Comparison of ENCODE assay signal across 10 cellular contexts in the genomic region with DNA sequence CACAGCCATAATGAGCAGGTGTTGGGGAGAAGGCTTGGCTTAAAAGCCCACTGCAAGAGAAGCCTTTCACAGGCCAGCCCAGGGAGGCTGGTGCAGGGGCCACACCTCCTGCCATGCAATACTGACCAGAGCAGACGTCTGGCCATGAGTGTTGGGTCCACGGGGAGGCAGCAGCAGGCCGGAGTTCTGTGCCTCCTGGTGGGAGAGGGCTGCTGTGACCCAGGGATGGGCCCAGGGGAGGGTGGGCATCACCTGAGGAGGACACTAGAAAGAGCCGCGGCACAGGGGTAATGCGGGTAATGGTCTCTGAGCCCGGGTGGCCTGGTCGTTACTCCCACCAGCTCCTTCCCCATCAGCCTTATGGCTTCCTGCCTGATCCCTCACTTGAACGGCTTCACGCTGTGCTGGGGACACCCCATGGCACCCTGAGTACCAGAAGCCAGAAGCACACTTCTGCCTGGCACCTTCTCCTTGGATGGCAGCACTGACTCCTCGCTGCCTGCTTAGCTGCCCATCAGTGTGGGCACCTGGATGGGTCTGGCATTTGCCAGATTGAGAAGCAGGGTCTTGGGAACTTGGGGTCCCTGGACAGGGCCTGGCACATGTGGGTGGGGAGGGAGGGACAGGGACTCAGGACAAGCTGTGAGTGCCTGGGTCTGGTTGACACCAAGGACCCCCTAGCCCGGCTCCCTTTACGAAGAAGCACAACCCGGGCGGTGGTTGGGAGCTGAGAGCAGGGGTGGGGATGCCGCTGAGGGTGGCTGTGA.
DNase-seq lines count a peak whose midpoint lies in the region; ATAC-seq and TF ChIP-seq lines count a peak whose summit lies in the region.
"Had no signal": no experiment of that assay in that cellular context is flagged by ENCODE, and none has a peak within 500 bp of the region (broad histone marks: within the 10 kb centered on the region; RNA-seq: fewer than 3 reads in every experiment).

No MANE protein-coding gene starts in this region.

- H2AK5ac ChIP-seq in IMR-90 (ENCODE audit: low read depth, low read length) = peak overlapping the region; percentile 64

- H3K9me1 ChIP-seq in IMR-90 (ENCODE audit: insufficient read depth, low read length) = peaks cover 29% of the 10 kb centered on the region

- no peak overlapping the region for H3K56ac ChIP-seq in IMR-90 (ENCODE audit: extremely low read depth, insufficient read depth, low read length)

- H3K23ac ChIP-seq in IMR-90 (ENCODE audit: low read depth, low read length) = no peak overlapping the region

- H2AK9ac ChIP-seq in IMR-90 (replicated peaks; ENCODE audit: low read depth, low read length, poor library complexity) = no peak overlapping the region

- peaks cover 39% of the 10 kb centered on the region for H3K4me1 ChIP-seq in IMR-90 (ENCODE audit: control insufficient read depth, insufficient read depth, low read length)

- H4K20me1 ChIP-seq in IMR-90 (ENCODE audit: insufficient read depth, low read length) = peaks cover 11% of the 10 kb centered on the region

- H4K91ac ChIP-seq in IMR-90 (ENCODE audit: insufficient read depth, low read depth, low read length) = no peak overlapping the region

- H3K9ac ChIP-seq in IMR-90 (ENCODE audit: low read depth, low read length) = no peak overlapping the region

- no TSS peak for BruUV-seq in IMR-90 (replicated peaks; lab: Mats Ljungman, UMichigan)

- dilution Hi-C loops in IMR-90 (cut with HindIII; ENCODE audit: low sequenced_read_pairs, unreplicated experiment) = no loop called here

- no peak overlapping the region for H2BK5ac ChIP-seq in IMR-90 (ENCODE audit: low read depth, low read length, poor library complexity, severe bottlenecking)

- H3K27me3 ChIP-seq in IMR-90 (ENCODE audit: control insufficient read depth, insufficient read depth, low read length) = no peaks in the 10 kb centered on the region

- peaks cover 10 to 94% of the 10 kb centered on the region in 2 experiments for H3K79me1 ChIP-seq in IMR-90 (ENCODE audit: low read depth in 1 of 2, low read length in 2 of 2)

- intact Hi-C loops in IMR-90 (cut with micrococcal nuclease) (no loop called here), sciatic nerve (cut with DNase I) (no loop called here)

- no peak overlapping the region for H3K4me3 Mint-ChIP-seq in stimulated activated memory B cell treated with anti-CD40 and anti-IgM and Interleukin-4, amounts not matched to agents 10 μg/mL and 1 μg/mL and 100 μg/mL, for 72 hours
- H3K4me3 Mint-ChIP-seq: CD4-positive, CD25-positive, alpha-beta regulatory T cell; nephron progenitor cell had no signal

- no peak for TF ChIP-seq POLR2A in IMR-90 (IDR thresholded peaks at IDR 0.05; ENCODE audit: low read depth, low read length)

- WGBS in IMR-90 (ENCODE audit: extremely low coverage in 2 of 2, insufficient read length in 1 of 2), 2 experiments = 73% methylated on average over 5 of the region's 16 CpGs; no CpG with 5 or more reads in 1 of the 2 experiments

- in situ Hi-C loops in IMR-90 (cut with MboI; ENCODE audit: low sequenced_read_pairs) = no loop called here

- CTCF ChIA-PET in IMR-90 (lab: Yijun Ruan, JAX) = no interaction called here

- H3K4me3 ChIP-seq in IMR-90 (ENCODE audit: insufficient read depth, low read depth, low read length) = no peak overlapping the region

- H3K27me3 Mint-ChIP-seq in stimulated activated memory B cell treated with anti-CD40 and anti-IgM and Interleukin-4, amounts not matched to agents 10 μg/mL and 1 μg/mL and 100 μg/mL, for 72 hours = no peaks in the 10 kb centered on the region
- H3K27me3 Mint-ChIP-seq: CD4-positive, CD25-positive, alpha-beta regulatory T cell had no signal

- H4K8ac ChIP-seq in IMR-90 (ENCODE audit: low read depth in 2 of 2, low read length in 2 of 2) = peak overlapping the region; percentile 12 to 44; a peak in 1 of 4 replicates

- no peak overlapping the region for H3K4me2 ChIP-seq in IMR-90 (ENCODE audit: low read depth, low read length)

- ATAC-seq in IMR-90 (ENCODE audit: low read depth) = no peak
- ATAC-seq in stimulated activated memory B cell treated with anti-CD40 and anti-IgM and Interleukin-4, amounts not matched to agents 10 μg/mL and 1 μg/mL and 100 μg/mL, for 72 hours = no peak
- no peak for ATAC-seq in sciatic nerve

- no peak overlapping the region for H3K18ac ChIP-seq in IMR-90 (ENCODE audit: low read depth, low read length)

- no peak overlapping the region for H2BK120ac ChIP-seq in IMR-90 (ENCODE audit: low read depth, low read length)

- no peak overlapping the region for H2BK20ac ChIP-seq in IMR-90 (ENCODE audit: low read depth, low read length)

- H3K36me3 ChIP-seq in IMR-90 (ENCODE audit: control insufficient read depth, insufficient read depth, low read length) = peaks cover 6% of the 10 kb centered on the region; the same call in 1 of the 2 replicates

- no peak overlapping the region for H2AFZ ChIP-seq in IMR-90 (replicated peaks; ENCODE audit: low read length, poor library complexity)

- POLR2A ChIA-PET in IMR-90 (lab: Charles Lee; ENCODE audit: unreplicated experiment) = no interaction called here

- DNase-seq in IMR-90 (no peak), dermis blood vessel endothelial cell (peak; percentile 59), lung microvascular endothelial cell (ENCODE audit: low read depth in 2 of 2) (peak; percentile 49 to 56), NOMO-1 treated with DMSO at 0.1 percent for 48 hours (lab: John Stamatoyannopoulos, UW; ENCODE audit: unreplicated experiment) (no peak), sciatic nerve (ENCODE audit: low spot score) (no peak), SIG-M5 (lab: John Stamatoyannopoulos, UW) (no peak)
- DNase-seq in stimulated activated CD4-positive, alpha-beta T cell treated with anti-CD3 and anti-CD28 coated beads, Interleukin-15, amount 100 ng/mL, for 24 hours = no peak
- DNase-seq: CD4-positive, CD25-positive, alpha-beta regulatory T cell; nephron progenitor cell had no signal

- H2BK15ac ChIP-seq in IMR-90 (ENCODE audit: low read depth, low read length) = no peak overlapping the region; the same call in 2 of the 3 replicates

- H3K9me3 ChIP-seq in IMR-90 (ENCODE audit: control insufficient read depth, insufficient read depth, low read length) = no peaks in the 10 kb centered on the region

- H4K5ac ChIP-seq in IMR-90 (ENCODE audit: low read depth, low read length) = no peak overlapping the region

- H3K27ac Mint-ChIP-seq in stimulated activated memory B cell treated with anti-CD40 and anti-IgM and Interleukin-4, amounts not matched to agents 10 μg/mL and 1 μg/mL and 100 μg/mL, for 72 hours = peak overlapping the region; percentile 31

- no peak for TF ChIP-seq RAD21 in IMR-90 (IDR thresholded peaks at IDR 0.05; ENCODE audit: low read length)

- H3K9me3 Mint-ChIP-seq in stimulated activated memory B cell treated with anti-CD40 and anti-IgM and Interleukin-4, amounts not matched to agents 10 μg/mL and 1 μg/mL and 100 μg/mL, for 72 hours = no peaks in the 10 kb centered on the region
- H3K9me3 Mint-ChIP-seq: CD4-positive, CD25-positive, alpha-beta regulatory T cell; nephron progenitor cell had no signal

- H3K4ac ChIP-seq in IMR-90 (ENCODE audit: low read depth, low read length) = peak overlapping the region; percentile 40; the same call in 1 of the 2 replicates

- no peak overlapping the region; the same call in 1 of the 2 replicates for H3K27ac ChIP-seq in IMR-90 (ENCODE audit: insufficient read depth, low read length)

- no peaks in the 10 kb centered on the region for H3K36me3 Mint-ChIP-seq in stimulated activated memory B cell treated with anti-CD40 and anti-IgM and Interleukin-4, amounts not matched to agents 10 μg/mL and 1 μg/mL and 100 μg/mL, for 72 hours

- no peak for TF ChIP-seq CTCF in IMR-90 (conservative IDR thresholded peaks at IDR 0.05; ENCODE audit: low read depth, low read length)

- H3K14ac ChIP-seq in IMR-90 (replicated peaks; ENCODE audit: low read depth, low read length) = no peak overlapping the region; the same call in 1 of the 2 replicates

- peaks cover 27% of the 10 kb centered on the region for H3K4me1 Mint-ChIP-seq in stimulated activated memory B cell treated with anti-CD40 and anti-IgM and Interleukin-4, amounts not matched to agents 10 μg/mL and 1 μg/mL and 100 μg/mL, for 72 hours

TF ChIP-seq in IMR-90, 13 proteins besides CTCF, POLR2A, EP300 and RAD21:
- TF ChIP-seq, protein P1, sequence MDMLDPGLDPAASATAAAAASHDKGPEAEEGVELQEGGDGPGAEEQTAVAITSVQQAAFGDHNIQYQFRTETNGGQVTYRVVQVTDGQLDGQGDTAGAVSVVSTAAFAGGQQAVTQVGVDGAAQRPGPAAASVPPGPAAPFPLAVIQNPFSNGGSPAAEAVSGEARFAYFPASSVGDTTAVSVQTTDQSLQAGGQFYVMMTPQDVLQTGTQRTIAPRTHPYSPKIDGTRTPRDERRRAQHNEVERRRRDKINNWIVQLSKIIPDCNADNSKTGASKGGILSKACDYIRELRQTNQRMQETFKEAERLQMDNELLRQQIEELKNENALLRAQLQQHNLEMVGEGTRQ (IDR thresholded peaks at IDR 0.05; ENCODE audit: low read depth, low read length) = no peak
- TF ChIP-seq MAZ (IDR thresholded peaks at IDR 0.05; ENCODE audit: borderline replicate concordance, low read depth, low read length) (no peak), RCOR1 (IDR thresholded peaks at IDR 0.05; ENCODE audit: insufficient replicate concordance, low read length) (no peak), BHLHE40 (IDR thresholded peaks at IDR 0.05; ENCODE audit: low read depth, low read length) (no peak), CHD1 (IDR thresholded peaks at IDR 0.05; ENCODE audit: low read depth, low read length) (no peak), RFX5 (IDR thresholded peaks at IDR 0.05; ENCODE audit: low read depth, low read length) (no peak), NFE2L2 (IDR thresholded peaks at IDR 0.05; ENCODE audit: low read depth, low read length) (no peak), SMC3 (IDR thresholded peaks at IDR 0.05; ENCODE audit: low read depth, low read length) (no peak), MXI1 (IDR thresholded peaks at IDR 0.05; ENCODE audit: borderline replicate concordance, low read depth, low read length) (no peak), FOS (IDR thresholded peaks at IDR 0.05; ENCODE audit: low read depth, low read length) (no peak), CEBPB (IDR thresholded peaks at IDR 0.05; ENCODE audit: low read depth, low read length) (no peak), MAFK (IDR thresholded peaks at IDR 0.05; ENCODE audit: low read depth, low read length) (no peak)
- TF ChIP-seq, protein P2, sequence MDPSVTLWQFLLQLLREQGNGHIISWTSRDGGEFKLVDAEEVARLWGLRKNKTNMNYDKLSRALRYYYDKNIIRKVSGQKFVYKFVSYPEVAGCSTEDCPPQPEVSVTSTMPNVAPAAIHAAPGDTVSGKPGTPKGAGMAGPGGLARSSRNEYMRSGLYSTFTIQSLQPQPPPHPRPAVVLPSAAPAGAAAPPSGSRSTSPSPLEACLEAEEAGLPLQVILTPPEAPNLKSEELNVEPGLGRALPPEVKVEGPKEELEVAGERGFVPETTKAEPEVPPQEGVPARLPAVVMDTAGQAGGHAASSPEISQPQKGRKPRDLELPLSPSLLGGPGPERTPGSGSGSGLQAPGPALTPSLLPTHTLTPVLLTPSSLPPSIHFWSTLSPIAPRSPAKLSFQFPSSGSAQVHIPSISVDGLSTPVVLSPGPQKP (IDR thresholded peaks at IDR 0.05; ENCODE audit: borderline replicate concordance, low read depth, low read length) = no peak

Comparison
In these comparisons a context has a peak if more than half of its experiments do, and no peak if none do; other contexts are left out.
1. DNase-seq: peak in dermis blood vessel endothelial cell (single experiment) and lung microvascular endothelial cell (2 of 2); none in IMR-90 (single experiment), NOMO-1 treated with DMSO at 0.1 percent for 48 hours (single experiment), sciatic nerve (single experiment), stimulated activated CD4-positive, alpha-beta T cell treated with anti-CD3 and anti-CD28 coated beads, Interleukin-15, amount 100 ng/mL, for 24 hours (single experiment) and SIG-M5 (single experiment).